Comparison of ENCODE assay signal across 9 cellular contexts in the genomic region with DNA sequence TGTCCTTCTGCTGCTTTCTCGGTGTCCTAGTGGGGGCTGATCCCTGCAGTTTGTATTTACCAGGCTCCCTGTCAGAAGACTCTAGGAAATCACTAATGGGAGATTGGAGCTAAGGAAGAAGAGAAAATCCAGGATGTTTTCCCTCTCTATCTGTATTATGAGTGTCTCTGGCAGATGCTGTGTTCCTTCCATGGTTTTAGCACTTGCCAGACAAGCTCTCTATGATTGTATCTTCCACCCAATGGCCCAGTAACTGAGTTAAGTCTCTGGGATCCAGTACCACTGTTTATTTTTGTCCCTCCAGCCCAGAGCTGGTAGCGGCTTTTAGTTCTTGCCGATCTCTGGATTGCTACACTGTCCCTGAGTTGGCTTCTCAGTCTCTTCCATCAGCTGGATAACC.
"Had no signal": no experiment of that assay in that cellular context is flagged by ENCODE, and none has a peak within 500 bp of the region (broad histone marks: within the 10 kb centered on the region; RNA-seq: fewer than 3 reads in every experiment).

No MANE protein-coding gene starts in this region.

- H3K9me3 ChIP-seq: HAP-1 had no signal

- H3K27ac ChIP-seq: GM23248, HL-60 had no signal

- H2AFZ ChIP-seq: GM23248 had no signal

- H3K4me3 ChIP-seq: GM23248, HAP-1 had no signal

- H3K4me1 ChIP-seq: HAP-1 had no signal

- H3K36me3 ChIP-seq: HAP-1 had no signal

- DNase-seq: GM23248, GOT3, H7, HFFc6, KBM-7 had no signal

- ATAC-seq: HCT116, HepG2 had no signal

- H3K9ac ChIP-seq: GM23248 had no signal
